Comparison of ENCODE assay signal across 8 cellular contexts in genomic region chr3:3015472-3016089, GRCh38.
DNase-seq lines count a peak whose midpoint lies in the region; ATAC-seq, FAIRE-seq and TF ChIP-seq lines count a peak whose summit lies in the region.

No MANE protein-coding gene starts in this region.

- 33 to 41% methylated on average over 5 of the region's 5 CpGs for WGBS in lower leg skin, 2 donors

- TF ChIP-seq CTCF in GM06990 (IDR thresholded peaks at IDR 0.05; ENCODE audit: insufficient read depth, low read length, poor library complexity, severe bottlenecking) = peak; percentile 59
- peak; percentile 26 for TF ChIP-seq CTCF in NB4 (IDR thresholded peaks at IDR 0.05; ENCODE audit: low read depth, low read length)
- TF ChIP-seq CTCF in astrocyte (IDR thresholded peaks at IDR 0.05; ENCODE audit: insufficient read depth, low read depth, low read length) = peak; percentile 40
- TF ChIP-seq CTCF in left lung (IDR thresholded peaks at IDR 0.05) = peak; percentile 12 to 24
- TF ChIP-seq CTCF in lower leg skin (IDR thresholded peaks at IDR 0.05) = no peak

- H3K4me1 Mint-ChIP-seq in astrocyte (ENCODE audit: low read depth, unreplicated experiment) = no peaks in the 10 kb centered on the region
- H3K4me1 Mint-ChIP-seq in activated naive CD4-positive, alpha-beta T cell treated with anti-CD3 and anti-CD28 coated beads for 36 hours (ENCODE audit: low read depth) = no peaks in the 10 kb centered on the region

- H3K4me3 ChIP-seq in GM06990 (replicated peaks; ENCODE audit: low read depth, low read length) (no peak overlapping the region), NB4 (ENCODE audit: low read depth, low read length) (no peak overlapping the region), astrocyte (ENCODE audit: insufficient read depth, low read depth, low read length) (no peak overlapping the region), left lung (no peak overlapping the region), MG63 (no peak overlapping the region), lower leg skin (ENCODE audit: low read depth, poor library complexity, severe bottlenecking) (no peak overlapping the region)

- DNase-seq in GM06990 (ENCODE audit: extremely low read depth, insufficient read length) (peak; percentile 15), NB4 (ENCODE audit: low read depth) (peak; percentile 31), astrocyte (ENCODE audit: low read depth) (peak; percentile 3), left lung (no peak), MG63 (no peak), lower leg skin (ENCODE audit: low spot score in 2 of 2) (no peak)
- DNase-seq in activated naive CD4-positive, alpha-beta T cell treated with anti-CD3 and anti-CD28 coated beads for 36 hours = no peak

- intact Hi-C loops in left lung (cut with DNase I) (no loop called here), lower leg skin (cut with DNase I; ENCODE audit: low total_unique reads) (no loop called here)
- intact Hi-C loops in activated naive CD4-positive, alpha-beta T cell treated with anti-CD3 and anti-CD28 coated beads for 36 hours (cut with micrococcal nuclease) = loop anchor here (1.0 to 10.0 kb wide), 2 partner anchors 250 to 321 kb away; no protein-coding TSS in a partner anchor

- FAIRE-seq in astrocyte (lab: Jason Lieb, UNC) = no peak

- CTCF ChIA-PET in activated naive CD4-positive, alpha-beta T cell treated with anti-CD3 and anti-CD28 coated beads for 36 hours (lab: Charles Lee) = no interaction called here

- no peaks in the 10 kb centered on the region for H3K79me2 ChIP-seq in astrocyte (ENCODE audit: insufficient read depth, low read length)

- peaks cover 3% of the 10 kb centered on the region for H3K9me3 Mint-ChIP-seq in astrocyte (ENCODE audit: unreplicated experiment)
- H3K9me3 Mint-ChIP-seq in activated naive CD4-positive, alpha-beta T cell treated with anti-CD3 and anti-CD28 coated beads for 36 hours = no peaks in the 10 kb centered on the region

- no peak overlapping the region for H2AFZ ChIP-seq in astrocyte (ENCODE audit: low read depth, low read length)

- TF ChIP-seq POLR2A in NB4 (IDR thresholded peaks at IDR 0.05; ENCODE audit: extremely low read depth, insufficient read length) (no peak), lower leg skin (IDR thresholded peaks at IDR 0.05) (no peak)

- H3K36me3 ChIP-seq in GM06990 (ENCODE audit: control insufficient read depth, insufficient read depth, low read length) = no peaks in the 10 kb centered on the region
- H3K36me3 ChIP-seq in astrocyte (ENCODE audit: insufficient read depth, low read length) = no peaks in the 10 kb centered on the region
- no peaks in the 10 kb centered on the region for H3K36me3 ChIP-seq in left lung
- H3K36me3 ChIP-seq in MG63 = no peaks in the 10 kb centered on the region

- H3K9ac ChIP-seq in astrocyte (ENCODE audit: low read length) = no peak overlapping the region

- H3K4me1 ChIP-seq in astrocyte (ENCODE audit: insufficient read depth, low read length) (no peaks in the 10 kb centered on the region), left lung (no peaks in the 10 kb centered on the region)

- ATAC-seq in GM21786 (IDR thresholded peaks at IDR 0.05; ENCODE audit: unreplicated experiment) = peak; percentile 75
- ATAC-seq in left lung = peak; percentile 93

- H3K27ac ChIP-seq in astrocyte (ENCODE audit: low read depth, low read length) (no peak overlapping the region), left lung (no peak overlapping the region)

- no peak overlapping the region for H3K4me2 ChIP-seq in astrocyte (ENCODE audit: low read length)

- H4K20me1 ChIP-seq in astrocyte (ENCODE audit: insufficient read depth, low read length) = no peaks in the 10 kb centered on the region

- no peaks in the 10 kb centered on the region for H3K36me3 Mint-ChIP-seq in astrocyte (ENCODE audit: low read depth, unreplicated experiment)
- H3K36me3 Mint-ChIP-seq in activated naive CD4-positive, alpha-beta T cell treated with anti-CD3 and anti-CD28 coated beads for 36 hours (ENCODE audit: low read depth) = no peaks in the 10 kb centered on the region

- H3K4me3 Mint-ChIP-seq in astrocyte (ENCODE audit: unreplicated experiment) = no peak overlapping the region
- H3K4me3 Mint-ChIP-seq in activated naive CD4-positive, alpha-beta T cell treated with anti-CD3 and anti-CD28 coated beads for 36 hours = no peak overlapping the region

- H3K9me3 ChIP-seq in astrocyte (ENCODE audit: insufficient read depth, low read depth, low read length) (no peaks in the 10 kb centered on the region), left lung (no peaks in the 10 kb centered on the region), MG63 (no peaks in the 10 kb centered on the region)

- no peak overlapping the region for H3K27ac Mint-ChIP-seq in astrocyte (ENCODE audit: unreplicated experiment)
- H3K27ac Mint-ChIP-seq in activated naive CD4-positive, alpha-beta T cell treated with anti-CD3 and anti-CD28 coated beads for 36 hours = no peak overlapping the region

- no peaks in the 10 kb centered on the region for H3K27me3 ChIP-seq in GM06990 (replicated peaks; ENCODE audit: control insufficient read depth, insufficient read depth, low read length)
- peaks cover 2% of the 10 kb centered on the region for H3K27me3 ChIP-seq in astrocyte (ENCODE audit: insufficient read depth, low read length)
- no peaks in the 10 kb centered on the region for H3K27me3 ChIP-seq in left lung
- no peaks in the 10 kb centered on the region for H3K27me3 ChIP-seq in MG63

- no peaks in the 10 kb centered on the region for H3K27me3 Mint-ChIP-seq in astrocyte (ENCODE audit: low read depth, unreplicated experiment)
- peaks cover 23% of the 10 kb centered on the region for H3K27me3 Mint-ChIP-seq in activated naive CD4-positive, alpha-beta T cell treated with anti-CD3 and anti-CD28 coated beads for 36 hours (ENCODE audit: low read depth)

Comparison
In these comparisons a context has a peak if more than half of its experiments do, and no peak if none do; other contexts are left out.
1. DNase-seq: peak in GM06990 (single experiment), NB4 (single experiment) and astrocyte (single experiment); none in left lung (0 of 2), MG63 (single experiment), lower leg skin (0 of 2) and activated naive CD4-positive, alpha-beta T cell treated with anti-CD3 and anti-CD28 coated beads for 36 hours (single experiment).
2. CTCF ChIP-seq: peak in GM06990 (single experiment), NB4 (single experiment), astrocyte (single experiment) and left lung (2 of 2); none in lower leg skin (0 of 3).